Comparison of ENCODE assay signal across 1 cellular context in genomic region chr9:124964604-124965003, GRCh38.
TF ChIP-seq lines count a peak whose summit lies in the region.

No MANE protein-coding gene starts in this region.

TF ChIP-seq in SK-N-SH treated with all-trans-retinoic acid at 6 μM for 48 hours, 23 proteins besides CTCF, POLR2A, EP300 and RAD21 (continued from another document):
- no peak for TF ChIP-seq BACH2 (CRISPR knock-in tag; IDR thresholded peaks at IDR 0.05; ENCODE audit: borderline replicate concordance)
- no peak for TF ChIP-seq ISL1 (CRISPR knock-in tag; IDR thresholded peaks at IDR 0.05)
- no peak for TF ChIP-seq ESRRG (CRISPR knock-in tag; IDR thresholded peaks at IDR 0.05)
- TF ChIP-seq ZNF70 (CRISPR knock-in tag; IDR thresholded peaks at IDR 0.05), result no peak
- no peak for TF ChIP-seq ZNF8 (CRISPR knock-in tag; IDR thresholded peaks at IDR 0.05)
- no peak for TF ChIP-seq TOX (CRISPR knock-in tag; IDR thresholded peaks at IDR 0.05; ENCODE audit: borderline replicate concordance)
- no peak for TF ChIP-seq OSR1 (CRISPR knock-in tag; IDR thresholded peaks at IDR 0.05)
- TF ChIP-seq POU6F1 (CRISPR knock-in tag; IDR thresholded peaks at IDR 0.05; ENCODE audit: borderline replicate concordance, low read depth), result no peak
- no peak for TF ChIP-seq ZFP30 (CRISPR knock-in tag; IDR thresholded peaks at IDR 0.05)
